20 cellular contexts compared by ENCODE assay signal in the genomic region with DNA sequence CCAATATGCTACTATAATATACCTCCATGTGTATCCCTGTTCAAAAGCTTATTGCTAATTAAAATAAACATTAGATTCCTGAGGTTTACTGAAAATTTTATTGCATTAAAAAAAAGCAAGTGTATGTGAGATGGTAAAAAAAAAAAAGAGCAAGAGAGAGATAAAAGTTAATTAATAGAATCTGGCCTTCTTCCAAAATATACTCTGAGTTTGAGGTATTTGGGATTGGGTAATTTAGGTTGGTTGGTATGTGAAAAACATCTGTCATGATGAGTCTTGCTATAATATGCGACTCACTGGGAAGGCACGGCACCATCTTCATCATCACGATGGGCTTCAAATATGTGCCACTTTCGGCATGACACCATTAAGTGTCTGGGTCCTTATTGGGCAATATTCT.
DNase-seq lines count a peak whose midpoint lies in the region; ATAC-seq and TF ChIP-seq lines count a peak whose summit lies in the region.
"Had no signal": no experiment of that assay in that cellular context is flagged by ENCODE, and none has a peak within 500 bp of the region (broad histone marks: within the 10 kb centered on the region; RNA-seq: fewer than 3 reads in every experiment).

No MANE protein-coding gene starts in this region.

- no peaks in the 10 kb centered on the region for H3K27me3 ChIP-seq in SK-N-SH (ENCODE audit: insufficient read depth)
- peaks cover 0 to 2% of the 10 kb centered on the region in 2 donors for H3K27me3 ChIP-seq in aorta (ENCODE audit: control insufficient read depth in 1 of 2, insufficient read depth in 2 of 2, low read length in 1 of 2)
- H3K27me3 ChIP-seq: BLaER1, heart right ventricle, SJSA1 had no signal

- POLR2A ChIA-PET in SK-N-SH (lab: Yijun Ruan, JAX) = no interaction called here

- intact Hi-C loops in aorta (cut with DNase I) = no loop called here

- CTCF ChIA-PET in SK-N-SH (lab: Yijun Ruan, JAX) = no interaction called here

- in situ Hi-C loops in GM13976 (cut with MboI; ENCODE audit: low sequenced_read_pairs, unreplicated experiment) = no loop called here

- TF ChIP-seq CTCF in HFF-Myc (IDR thresholded peaks at IDR 0.05; ENCODE audit: low read depth, low read length, missing control alignments) (no peak), SK-N-SH (IDR thresholded peaks at IDR 0.05) (no peak), GM13976 (IDR thresholded peaks at IDR 0.05; ENCODE audit: borderline replicate concordance, control extremely low read depth, extremely low read depth, insufficient read depth, missing control alignments) (no peak)

- H3K4me3 ChIP-seq in HFF-Myc (replicated peaks; ENCODE audit: low read depth, low read length) (no peak overlapping the region), SK-N-SH (ENCODE audit: low read depth in 2 of 2, low read length in 1 of 2) (no peak overlapping the region), aorta (ENCODE audit: low read length in 2 of 2) (no peak overlapping the region)
- H3K4me3 ChIP-seq: BLaER1, heart right ventricle, SJSA1 had no signal

- H3K4me2 ChIP-seq in SK-N-SH = no peak overlapping the region
- H3K4me2 ChIP-seq: BLaER1 had no signal

- WGBS in SK-N-SH (ENCODE audit: low lambda C conversion rate) = 41% methylated on average over 4 of the region's 4 CpGs
- 79 to 85% methylated on average over 4 of the region's 4 CpGs for WGBS in aorta, 2 donors

- no peaks in the 10 kb centered on the region for H3K36me3 ChIP-seq in SK-N-SH (replicated peaks in 1 of 2; ENCODE audit: control insufficient read depth in 1 of 2, insufficient read depth in 2 of 2, low read length in 1 of 2)
- H3K36me3 ChIP-seq in aorta (ENCODE audit: control insufficient read depth in 1 of 2, insufficient read depth in 2 of 2, low read length in 1 of 2) = no peaks in the 10 kb centered on the region
- H3K36me3 ChIP-seq: BLaER1, heart right ventricle, SJSA1 had no signal

- no peaks in the 10 kb centered on the region for H4K20me1 ChIP-seq in SK-N-SH (ENCODE audit: insufficient read depth)
- H4K20me1 ChIP-seq: BLaER1 had no signal

- H2AFZ ChIP-seq in SK-N-SH (ENCODE audit: low read depth) = no peak overlapping the region

- H3K4me1 ChIP-seq in SK-N-SH (ENCODE audit: control insufficient read depth in 1 of 2, insufficient read depth in 2 of 2, low read depth in 1 of 2, low read length in 1 of 2) (peaks cover 0 to 10% of the 10 kb centered on the region in 2 experiments; a peak in 3 of 4 replicates), aorta (ENCODE audit: control insufficient read depth in 1 of 2, insufficient read depth in 2 of 2, low read length in 2 of 2) (no peaks in the 10 kb centered on the region)
- H3K4me1 ChIP-seq: BLaER1, heart right ventricle had no signal

- no peak overlapping the region for H3K27ac ChIP-seq in SK-N-SH (ENCODE audit: low read depth in 2 of 2, low read length in 1 of 2)
- no peak overlapping the region for H3K27ac ChIP-seq in aorta (ENCODE audit: low read depth in 1 of 2, low read length in 2 of 2)
- H3K27ac ChIP-seq: BLaER1, heart right ventricle, SJSA1 had no signal

- peaks cover 17% of the 10 kb centered on the region for H3F3A ChIP-seq in SK-N-SH (replicated peaks; ENCODE audit: insufficient read depth)

- H3K9me2 ChIP-seq in SK-N-SH = no peaks in the 10 kb centered on the region

- ATAC-seq in aorta (ENCODE audit: low FRiP score) = no peak
- ATAC-seq: heart right ventricle; left ventricle myocardium superior; naive thymus-derived CD8-positive, alpha-beta T cell had no signal

- H3K9ac ChIP-seq in SK-N-SH = no peak overlapping the region
- H3K9ac ChIP-seq: BLaER1 had no signal

- no peak for TF ChIP-seq RAD21 in SK-N-SH (IDR thresholded peaks at IDR 0.05; ENCODE audit: low read length)

- DNase-seq in AG08395 (ENCODE audit: low spot score) (peak; percentile 72), HFF-Myc (ENCODE audit: extremely low read depth, low read depth) (peak; percentile 42), SK-N-SH (no peak), fibroblast of peridontal ligament (ENCODE audit: extremely low read depth) (peak; percentile 74), GM13976 (ENCODE audit: low spot score) (no peak), aorta (no peak), NCI-H1092 (lab: John Stamatoyannopoulos, UW) (no peak), NCI-H748 treated with DMSO at 0.1 percent for 48 hours (lab: John Stamatoyannopoulos, UW) (no peak)
- DNase-seq: activated naive CD8-positive, alpha-beta T cell treated with anti-CD3 and anti-CD28 coated beads, Interleukin-2, amount 10 ng/mL, durations not matched to agents 7 days and 5 days; DND-41; H9; heart right ventricle; left ventricle myocardium superior; naive thymus-derived CD8-positive, alpha-beta T cell; NCI-H82; retina; stimulated activated CD4-positive, alpha-beta T cell treated with anti-CD3 and anti-CD28 coated beads, Interleukin-4, amount 100 ng/mL, for 4 hours; stimulated activated naive CD4-positive, alpha-beta T cell had no signal

- no peak for TF ChIP-seq EP300 in SK-N-SH (IDR thresholded peaks at IDR 0.05; ENCODE audit: borderline replicate concordance in 1 of 2, low read depth in 1 of 2, low read length in 1 of 2)

- no peaks in the 10 kb centered on the region for H3K79me2 ChIP-seq in SK-N-SH (ENCODE audit: insufficient read depth)

- no peaks in the 10 kb centered on the region for H3K9me3 ChIP-seq in SK-N-SH
- H3K9me3 ChIP-seq in aorta (ENCODE audit: control insufficient read depth, low read length) = no peaks in the 10 kb centered on the region
- H3K9me3 ChIP-seq: BLaER1, SJSA1 had no signal

TF ChIP-seq in SK-N-SH, 30 proteins besides CTCF, POLR2A, EP300 and RAD21:
- TF ChIP-seq MXI1 (IDR thresholded peaks at IDR 0.05; ENCODE audit: low read depth, low read length) (no peak), TCF12 (IDR thresholded peaks at IDR 0.05) (0 out of 2 replicates have a peak, but pooled peaks have one; percentile 22), ZBTB33 (IDR thresholded peaks at IDR 0.05; ENCODE audit: borderline replicate concordance, low read depth) (no peak), NFIC (IDR thresholded peaks at IDR 0.05; ENCODE audit: borderline replicate concordance) (peak; percentile 31; the same call in 1 of the 2 replicates), NRF1 (IDR thresholded peaks at IDR 0.05; ENCODE audit: low read depth, low read length) (no peak)
- TF ChIP-seq, protein P1, sequence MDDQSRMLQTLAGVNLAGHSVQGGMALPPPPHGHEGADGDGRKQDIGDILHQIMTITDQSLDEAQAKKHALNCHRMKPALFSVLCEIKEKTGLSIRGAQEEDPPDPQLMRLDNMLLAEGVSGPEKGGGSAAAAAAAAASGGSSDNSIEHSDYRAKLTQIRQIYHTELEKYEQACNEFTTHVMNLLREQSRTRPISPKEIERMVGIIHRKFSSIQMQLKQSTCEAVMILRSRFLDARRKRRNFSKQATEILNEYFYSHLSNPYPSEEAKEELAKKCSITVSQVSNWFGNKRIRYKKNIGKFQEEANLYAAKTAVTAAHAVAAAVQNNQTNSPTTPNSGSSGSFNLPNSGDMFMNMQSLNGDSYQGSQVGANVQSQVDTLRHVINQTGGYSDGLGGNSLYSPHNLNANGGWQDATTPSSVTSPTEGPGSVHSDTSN (IDR thresholded peaks at IDR 0.05) = no peak
TF ChIP-seq in SK-N-SH: peak in this region for 2.

Comparison
In these comparisons a context has a peak if more than half of its experiments do, and no peak if none do; other contexts are left out.
1. DNase-seq: peak in AG08395 (single experiment), HFF-Myc (single experiment) and fibroblast of peridontal ligament (single experiment); none in SK-N-SH (single experiment), GM13976 (single experiment), aorta (0 of 2), NCI-H1092 (single experiment) and NCI-H748 treated with DMSO at 0.1 percent for 48 hours (single experiment).